In genomic region chr2:237221443-237221842, GRCh38 we compare ENCODE assay signal across 20 cellular contexts.
A peak's percentile ranks its signal among the peaks of the same experiment; 100 is the strongest.
DNase-seq lines count a peak whose midpoint lies in the region; ATAC-seq and TF ChIP-seq lines count a peak whose summit lies in the region.
"Had no signal": no experiment of that assay in that cellular context is flagged by ENCODE, and none has a peak within 500 bp of the region (broad histone marks: within the 10 kb centered on the region; RNA-seq: fewer than 3 reads in every experiment).

No MANE protein-coding gene starts in this region.

- intact Hi-C loops in left colon (cut with DNase I, micrococcal nuclease): no loop called here

- H3K36me3 Mint-ChIP-seq in HFFc6 (ENCODE audit: low read depth): no peaks in the 10 kb centered on the region
- peaks cover 4% of the 10 kb centered on the region; the same call in 1 of the 2 replicates for H3K36me3 Mint-ChIP-seq in WTC11
- H3K36me3 Mint-ChIP-seq: activated CD4-positive, alpha-beta memory T cell treated with anti-CD3 and anti-CD28 coated beads for 36 hours; immature natural killer cell had no signal

- H3K79me1 ChIP-seq in mesenchymal stem cell (replicated peaks; ENCODE audit: low read length, poor library complexity, severe bottlenecking): no peaks in the 10 kb centered on the region

- H3K4ac ChIP-seq in mesenchymal stem cell (ENCODE audit: low read depth in 1 of 2, low read length in 2 of 2): peak overlapping the region; percentile 57 to 81

- H3K4me3 ChIP-seq in mesenchymal stem cell (ENCODE audit: insufficient read depth in 1 of 2, low read depth in 1 of 2, low read length in 2 of 2) (no peak overlapping the region), subcutaneous abdominal adipose tissue (ENCODE audit: low read depth in 1 of 5, low read length in 5 of 5) (no peak overlapping the region)

- no peaks in the 10 kb centered on the region for H3K9me3 ChIP-seq in mesenchymal stem cell (ENCODE audit: control insufficient read depth, low read length)
- H3K9me3 ChIP-seq in subcutaneous abdominal adipose tissue (ENCODE audit: control insufficient read depth in 5 of 5, low read length in 5 of 5): no peaks in the 10 kb centered on the region

- H3K27me3 ChIP-seq in mesenchymal stem cell (ENCODE audit: control insufficient read depth in 1 of 2, insufficient read depth in 1 of 2, low read length in 2 of 2): no peaks in the 10 kb centered on the region
- H3K27me3 ChIP-seq in subcutaneous abdominal adipose tissue (ENCODE audit: control insufficient read depth in 5 of 5, insufficient read depth in 4 of 5, low read length in 5 of 5): no peaks in the 10 kb centered on the region

- ATAC-seq in WTC11: peak; percentile 34; the same call in 1 of the 2 replicates
- ATAC-seq in HG03175 (IDR thresholded peaks at IDR 0.05; ENCODE audit: unreplicated experiment): no peak
- no peak for ATAC-seq in left colon
- ATAC-seq: T-helper 17 cell had no signal

- no peaks in the 10 kb centered on the region for H3K27me3 Mint-ChIP-seq in HFFc6 (ENCODE audit: insufficient read depth)
- no peaks in the 10 kb centered on the region for H3K27me3 Mint-ChIP-seq in WTC11 (ENCODE audit: low read depth)

- TF ChIP-seq CTCF in HFFc6 (IDR thresholded peaks at IDR 0.05) (no peak), WTC11 (IDR thresholded peaks at IDR 0.05) (no peak)

- H3K27ac Mint-ChIP-seq in HFFc6: peak overlapping the region; percentile 91
- H3K27ac Mint-ChIP-seq in WTC11: no peak overlapping the region
- H3K27ac Mint-ChIP-seq: activated CD4-positive, alpha-beta memory T cell treated with anti-CD3 and anti-CD28 coated beads for 36 hours; activated naive CD4-positive, alpha-beta T cell treated with anti-CD3 and anti-CD28 coated beads for 36 hours; immature natural killer cell; T-helper 17 cell had no signal

- H3K36me3 ChIP-seq in mesenchymal stem cell (ENCODE audit: control insufficient read depth in 1 of 2, insufficient read depth in 2 of 2, low read depth in 1 of 2, low read length in 2 of 2) (no peaks in the 10 kb centered on the region), subcutaneous abdominal adipose tissue (ENCODE audit: control insufficient read depth in 5 of 5, insufficient read depth in 5 of 5, low read length in 5 of 5) (no peaks in the 10 kb centered on the region)

- no peaks in the 10 kb centered on the region for H3K9me3 Mint-ChIP-seq in HFFc6
- H3K9me3 Mint-ChIP-seq in WTC11: peaks cover 4% of the 10 kb centered on the region; the same call in 1 of the 2 replicates
- H3K9me3 Mint-ChIP-seq: activated CD4-positive, alpha-beta memory T cell treated with anti-CD3 and anti-CD28 coated beads for 36 hours; activated naive CD4-positive, alpha-beta T cell treated with anti-CD3 and anti-CD28 coated beads for 36 hours; immature natural killer cell had no signal

- 84% methylated on average over 8 of the region's 8 CpGs for WGBS in mesenchymal stem cell

- H3K4me2 ChIP-seq in mesenchymal stem cell (ENCODE audit: low read length, poor library complexity, severe bottlenecking): no peak overlapping the region

- H3K9ac ChIP-seq in mesenchymal stem cell (ENCODE audit: low read length): peak overlapping the region; percentile 81
- H3K9ac ChIP-seq in subcutaneous abdominal adipose tissue (ENCODE audit: low read length in 5 of 5): no peak overlapping the region

- H4K91ac ChIP-seq in mesenchymal stem cell (ENCODE audit: low read length): peak overlapping the region; percentile 90

- H3K18ac ChIP-seq in mesenchymal stem cell (ENCODE audit: low read depth in 1 of 2, low read length in 2 of 2): peak overlapping the region; percentile 15 to 94

- H3K27ac ChIP-seq in mesenchymal stem cell (ENCODE audit: low read length, poor library complexity, severe bottlenecking): peak overlapping the region; percentile 93
- peak overlapping the region; percentile 64 for H3K27ac ChIP-seq in subcutaneous abdominal adipose tissue (ENCODE audit: low read depth, low read length)

- peak overlapping the region; percentile 76 for H2BK5ac ChIP-seq in mesenchymal stem cell (ENCODE audit: low read depth, low read length, poor library complexity, severe bottlenecking)

- H2AK5ac ChIP-seq in mesenchymal stem cell (ENCODE audit: low read length, severe bottlenecking): peak overlapping the region; percentile 99

- H3K4me1 ChIP-seq in mesenchymal stem cell (ENCODE audit: control insufficient read depth, insufficient read depth, low read depth, low read length) (peaks cover 18% of the 10 kb centered on the region), subcutaneous abdominal adipose tissue (ENCODE audit: control insufficient read depth in 5 of 5, insufficient read depth in 5 of 5, low read length in 5 of 5) (peaks cover 6 to 30% (median 26%) of the 10 kb centered on the region in 5 donors)

- peak overlapping the region; percentile 26 for H2BK15ac ChIP-seq in mesenchymal stem cell (ENCODE audit: low read depth, poor library complexity, severe bottlenecking)

- CTCF ChIA-PET in WTC11 (lab: Charles Lee): interaction anchor here (0.9 to 1.6 kb wide), 4 partner anchors 125 to 350 kb away, joined by 3 to 5 read pairs (median 4); no protein-coding TSS in a partner anchor

- peak overlapping the region; percentile 11 for H2BK120ac ChIP-seq in mesenchymal stem cell (ENCODE audit: low read depth, low read length)

- peak overlapping the region; percentile 89 for H4K8ac ChIP-seq in mesenchymal stem cell (ENCODE audit: low read length)

- H3K14ac ChIP-seq in mesenchymal stem cell (ENCODE audit: low read length in 2 of 2): peak overlapping the region in 1 of 2 experiments; percentile 37

- H3K4me3 Mint-ChIP-seq in HFFc6 (peak overlapping the region; percentile 74), WTC11 (no peak overlapping the region)
- H3K4me3 Mint-ChIP-seq: activated CD4-positive, alpha-beta memory T cell treated with anti-CD3 and anti-CD28 coated beads for 36 hours; activated naive CD4-positive, alpha-beta T cell treated with anti-CD3 and anti-CD28 coated beads for 36 hours; immature natural killer cell; T-helper 17 cell had no signal

- H2BK12ac ChIP-seq in mesenchymal stem cell (ENCODE audit: low read length in 2 of 2): peak overlapping the region; percentile 97 to 99

- H2AFZ ChIP-seq in mesenchymal stem cell (ENCODE audit: low read depth, low read length): peak overlapping the region; percentile 29

- H3K23ac ChIP-seq in mesenchymal stem cell (ENCODE audit: low read length in 2 of 2): peak overlapping the region in 1 of 2 experiments; percentile 93

- DNase-seq in HFFc6 (no peak), WTC11 (ENCODE audit: low spot score) (no peak), mesenchymal stem cell (no peak), germinal center (ENCODE audit: low spot score) (no peak), left colon (no peak), hypothalamus (lab: John Stamatoyannopoulos, UW) (no peak)
- DNase-seq: activated CD4-positive, alpha-beta memory T cell treated with anti-CD3 and anti-CD28 coated beads for 36 hours; activated naive CD4-positive, alpha-beta T cell treated with anti-CD3 and anti-CD28 coated beads for 36 hours; activated T-cell treated with anti-CD3 and anti-CD28 coated beads, Interleukin-2, amount 50 U/mL, for 1 hour; anterior cingulate cortex; DMS79; GOT3; immature natural killer cell; KG1; NCI-H1694 treated with DMSO at 0.1 percent for 48 hours; NCI-H748 treated with DMSO at 0.1 percent for 48 hours; SHP77 treated with DMSO at 0.1 percent for 48 hours; T-helper 17 cell had no signal

- H3K4me1 Mint-ChIP-seq in HFFc6 (ENCODE audit: low read depth) (peaks cover 65% of the 10 kb centered on the region), WTC11 (peaks cover 44% of the 10 kb centered on the region)
- H3K4me1 Mint-ChIP-seq: immature natural killer cell had no signal

- POLR2A ChIA-PET in WTC11 (lab: Charles Lee): no interaction called here

TF ChIP-seq in WTC11, 78 proteins besides CTCF, POLR2A, EP300 and RAD21:
- TF ChIP-seq FOXP1 (CRISPR knock-in tag; IDR thresholded peaks at IDR 0.05; ENCODE audit: borderline replicate concordance) (no peak), CDX4 (CRISPR knock-in tag; IDR thresholded peaks at IDR 0.05; ENCODE audit: borderline replicate concordance) (no peak), JAZF1 (CRISPR knock-in tag; IDR thresholded peaks at IDR 0.05) (no peak), NR3C1 (CRISPR knock-in tag; conservative IDR thresholded peaks at IDR 0.05; ENCODE audit: low read depth) (no peak), NR2C2 (CRISPR knock-in tag; IDR thresholded peaks at IDR 0.05) (no peak), GABPB1 (CRISPR knock-in tag; IDR thresholded peaks at IDR 0.05) (no peak), FOXJ3 (CRISPR knock-in tag; IDR thresholded peaks at IDR 0.05; ENCODE audit: borderline replicate concordance) (no peak), ZNF423 (CRISPR knock-in tag; IDR thresholded peaks at IDR 0.05) (no peak), IRF2 (CRISPR knock-in tag; IDR thresholded peaks at IDR 0.05; ENCODE audit: borderline replicate concordance, low read depth) (no peak), ZNF396 (CRISPR knock-in tag; IDR thresholded peaks at IDR 0.05; ENCODE audit: borderline replicate concordance) (no peak), ZNF263 (CRISPR knock-in tag; IDR thresholded peaks at IDR 0.05; ENCODE audit: low read depth) (no peak), SP1 (CRISPR knock-in tag; conservative IDR thresholded peaks at IDR 0.05) (no peak)
